Comparison of ENCODE assay signal across 24 cellular contexts in genomic region chr1:218382261-218382660, GRCh38. TPM values are rescaled to one million over a fixed set of nuclear protein-coding genes. Genes with fewer than 3 reads are reported as not detected.
"Had no signal": no experiment of that assay in that cellular context is flagged by ENCODE, and none has a peak within 500 bp of the region (broad histone marks: within the 10 kb centered on the region; RNA-seq: fewer than 3 reads in every experiment).

No MANE protein-coding gene starts in this region.

- H3K4me3 ChIP-seq: Peyer's patch had no signal

- H3K36me3 ChIP-seq: Peyer's patch had no signal

- H3K27me3 ChIP-seq: Peyer's patch had no signal

- FAIRE-seq: bronchial epithelial cell had no signal

- H3K27ac Mint-ChIP-seq: activated B cell treated with CpG ODN at 0.5 μM for 24 hours; activated CD4-positive, alpha-beta T cell treated with anti-CD3 and anti-CD28 coated beads, Interleukin-2, amount 10 ng/mL, durations not matched to agents 24 days and 14 days; activated CD8-positive, alpha-beta memory T cell treated with anti-CD3 and anti-CD28 coated beads, Interleukin-2, amount 10 ng/mL, durations not matched to agents 7 days and 5 days; activated naive CD8-positive, alpha-beta T cell; T-helper 17 cell had no signal

- H3K9me3 ChIP-seq: Peyer's patch had no signal

- H3K9me3 Mint-ChIP-seq: activated B cell treated with CpG ODN at 0.5 μM for 24 hours; activated CD4-positive, alpha-beta T cell treated with anti-CD3 and anti-CD28 coated beads, Interleukin-2, amount 10 ng/mL, durations not matched to agents 24 days and 14 days; activated T-cell treated with anti-CD3 and anti-CD28 coated beads, Interleukin-2, amount 50 U/mL, for 4 hours; central memory CD8-positive, alpha-beta T cell had no signal

- H3K4me3 Mint-ChIP-seq: activated B cell treated with CpG ODN at 0.5 μM for 24 hours; activated CD4-positive, alpha-beta T cell treated with anti-CD3 and anti-CD28 coated beads, Interleukin-2, amount 10 ng/mL, durations not matched to agents 24 days and 14 days; activated CD8-positive, alpha-beta memory T cell treated with anti-CD3 and anti-CD28 coated beads, Interleukin-2, amount 10 ng/mL, durations not matched to agents 7 days and 5 days; activated naive CD8-positive, alpha-beta T cell; activated T-cell treated with anti-CD3 and anti-CD28 coated beads, Interleukin-2, amount 50 U/mL, for 4 hours; central memory CD8-positive, alpha-beta T cell; T-helper 17 cell had no signal

- H3K27ac ChIP-seq: Peyer's patch had no signal

- H3K4me1 ChIP-seq: Peyer's patch had no signal

- DNase-seq: activated B cell treated with CpG ODN at 0.5 μM for 24 hours; activated CD4-positive, alpha-beta T cell treated with anti-CD3 and anti-CD28 coated beads for 1 hour; activated CD4-positive, alpha-beta T cell treated with anti-CD3 and anti-CD28 coated beads, Interleukin-2, amount 10 ng/mL, durations not matched to agents 24 days and 14 days; activated CD4-positive, alpha-beta T cell treated with anti-CD3 and anti-CD28 coated beads, Interleukin-2, amount 50 U/mL, for 48 hours; activated CD8-positive, alpha-beta memory T cell treated with anti-CD3 and anti-CD28 coated beads, Interleukin-2, amount 10 ng/mL, durations not matched to agents 7 days and 5 days; activated effector memory CD4-positive, alpha-beta T cell treated with anti-CD3 and anti-CD28 coated beads, Interleukin-2, amount 50 U/mL, for 16 hours; activated naive CD4-positive, alpha-beta T cell treated with Interleukin-2 at 50 U/mL for 16 hours; activated T-cell treated with anti-CD3 and anti-CD28 coated beads, Interleukin-2, amount 50 U/mL, for 4 hours; NCI-H1092 treated with DMSO at 0.1 percent for 48 hours; NCI-H1417 treated with DMSO at 0.1 percent for 48 hours; NCI-H1694; NCI-H2029; NCI-H2107; NCI-H2171 treated with DMSO at 0.1 percent for 48 hours; NCI-H226; NCI-H526 treated with DMSO at 0.1 percent for 48 hours; NCI-H82; Peyer's patch; SIG-M5; T-helper 17 cell; T-helper 9 cell had no signal

- H3K36me3 Mint-ChIP-seq: activated CD8-positive, alpha-beta memory T cell treated with anti-CD3 and anti-CD28 coated beads, Interleukin-2, amount 10 ng/mL, durations not matched to agents 7 days and 5 days; activated naive CD8-positive, alpha-beta T cell had no signal

- ATAC-seq: activated CD8-positive, alpha-beta memory T cell treated with anti-CD3 and anti-CD28 coated beads, Interleukin-2, amount 10 ng/mL, durations not matched to agents 7 days and 5 days; activated T-cell treated with anti-CD3 and anti-CD28 coated beads, Interleukin-2, amount 50 U/mL, for 4 hours; T-helper 17 cell had no signal

RNA-seq across cellular contexts. Expression of gene TGFB2, which starts 37.1 kb away (rescaled TPM):
- total RNA-seq: activated CD4-positive, alpha-beta T cell treated with anti-CD3 and anti-CD28 coated beads, Interleukin-2, amount 10 ng/mL, durations not matched to agents 24 days and 14 days; activated CD8-positive, alpha-beta memory T cell treated with anti-CD3 and anti-CD28 coated beads, Interleukin-2, amount 10 ng/mL, durations not matched to agents 7 days and 5 days; activated T-cell treated with anti-CD3 and anti-CD28 coated beads, Interleukin-2, amount 50 U/mL, for 4 hours had no signal
